ENCODE assay signal across 11 cellular contexts in the genomic region with DNA sequence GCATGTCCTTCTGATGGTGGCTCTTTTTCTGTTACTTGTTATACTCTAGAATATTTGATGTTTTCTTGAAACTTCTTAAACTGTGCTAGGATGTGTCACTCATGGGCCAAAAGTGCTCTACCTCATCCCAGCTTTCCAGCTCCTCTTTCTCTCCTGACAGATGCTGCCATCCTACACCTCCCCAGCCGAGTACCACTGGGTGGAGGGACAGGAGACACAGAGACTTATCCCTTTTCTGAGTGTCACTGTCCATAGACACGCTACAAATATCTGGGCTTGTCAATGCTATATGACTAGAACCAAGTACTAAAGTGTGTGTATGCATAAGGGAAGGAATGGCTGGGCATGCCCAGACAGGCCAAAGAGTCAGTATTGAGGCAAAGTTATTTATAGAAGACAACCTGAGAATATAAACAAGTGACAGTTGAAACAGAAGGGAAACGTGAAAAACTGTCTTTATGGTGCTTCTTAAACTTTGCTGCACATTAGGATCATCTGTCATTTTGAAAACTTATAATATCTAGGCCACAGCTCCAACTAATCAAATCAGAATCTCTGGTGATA.
DNase-seq lines count a peak whose midpoint lies in the region; ATAC-seq lines count a peak whose summit lies in the region.
"Had no signal": no experiment of that assay in that cellular context is flagged by ENCODE, and none has a peak within 500 bp of the region (broad histone marks: within the 10 kb centered on the region; RNA-seq: fewer than 3 reads in every experiment).

No MANE protein-coding gene starts in this region.

- intact Hi-C loops in head of caudate nucleus (cut with DNase I) = no loop called here

- no peak overlapping the region for H3K9ac ChIP-seq in stomach smooth muscle (ENCODE audit: low read length in 2 of 2)

- no peaks in the 10 kb centered on the region for H3K27me3 ChIP-seq in stomach smooth muscle (ENCODE audit: control insufficient read depth in 1 of 2, insufficient read depth in 2 of 2, low read length in 2 of 2)
- H3K27me3 ChIP-seq: adrenal gland had no signal

- H3K36me3 ChIP-seq in stomach smooth muscle (ENCODE audit: control insufficient read depth in 2 of 2, insufficient read depth in 2 of 2, low read length in 2 of 2) = no peaks in the 10 kb centered on the region
- H3K36me3 ChIP-seq: adrenal gland had no signal

- H3K4me3 ChIP-seq in stomach smooth muscle (ENCODE audit: low read length in 2 of 2) = no peak overlapping the region
- H3K4me3 ChIP-seq: adrenal gland had no signal

- H3K9me3 ChIP-seq in stomach smooth muscle (ENCODE audit: control insufficient read depth in 2 of 2, low read length in 2 of 2) = no peaks in the 10 kb centered on the region
- H3K9me3 ChIP-seq: adrenal gland had no signal

- H3K27ac ChIP-seq in stomach smooth muscle (ENCODE audit: low read length) = peak overlapping the region; percentile 26
- H3K27ac ChIP-seq: adrenal gland had no signal

- ATAC-seq in GM21423 (IDR thresholded peaks at IDR 0.05; ENCODE audit: unreplicated experiment) = no peak

- DNase-seq in NCI-H82 (lab: John Stamatoyannopoulos, UW) (peak; percentile 28), NCI-H82 treated with DMSO at 0.1 percent for 48 hours (lab: John Stamatoyannopoulos, UW; ENCODE audit: unreplicated experiment) (no peak), HPDE6-E6E7 (ENCODE audit: extremely low spot score) (peak; percentile 48), cerebellar cortex (ENCODE audit: low spot score) (peak; percentile 5), head of caudate nucleus (no peak)
- no peak for DNase-seq in stimulated activated CD4-positive, alpha-beta T cell treated with anti-CD3 and anti-CD28 coated beads, Interleukin-1b, Interleukin-23, amount 100 ng/mL, for 48 hours
- DNase-seq: activated CD8-positive, alpha-beta memory T cell treated with anti-CD3 and anti-CD28 coated beads, Interleukin-2, amount 50 U/mL, for 48 hours; DMS153 had no signal

- peaks cover 14% of the 10 kb centered on the region for H3K4me1 ChIP-seq in stomach smooth muscle (ENCODE audit: control insufficient read depth, insufficient read depth, low read length)

Comparison
In these comparisons a context has a peak if more than half of its experiments do, and no peak if none do; other contexts are left out.
1. DNase-seq: peak in NCI-H82 (single experiment), HPDE6-E6E7 (single experiment) and cerebellar cortex (single experiment); none in NCI-H82 treated with DMSO at 0.1 percent for 48 hours (single experiment), head of caudate nucleus (0 of 42) and stimulated activated CD4-positive, alpha-beta T cell treated with anti-CD3 and anti-CD28 coated beads, Interleukin-1b, Interleukin-23, amount 100 ng/mL, for 48 hours (single experiment).